In genomic region chr5:6686916-6687409, GRCh38 we compare ENCODE assay signal across 8 cellular contexts. TPM values are rescaled to one million over a fixed set of nuclear protein-coding genes. Genes with fewer than 3 reads are reported as not detected.
DNase-seq lines count a peak whose midpoint lies in the region; ATAC-seq, FAIRE-seq and TF ChIP-seq lines count a peak whose summit lies in the region.

No MANE protein-coding gene starts in this region.

- H3K56ac ChIP-seq in IMR-90 (ENCODE audit: extremely low read depth, insufficient read depth, low read length) (no peak overlapping the region), H1 (replicated peaks; ENCODE audit: insufficient read length, low read depth, low read length) (no peak overlapping the region)

- in situ Hi-C loops in IMR-90 (cut with MboI; ENCODE audit: low sequenced_read_pairs) = no loop called here

- FAIRE-seq in H1 (lab: Jason Lieb, UNC) = peak; percentile 36

- H2BK5ac ChIP-seq in IMR-90 (ENCODE audit: low read depth, low read length, poor library complexity, severe bottlenecking) = no peak overlapping the region
- no peak overlapping the region for H2BK5ac ChIP-seq in H1 (ENCODE audit: low read depth, low read length)

- H2AK9ac ChIP-seq in IMR-90 (replicated peaks; ENCODE audit: low read depth, low read length, poor library complexity) = no peak overlapping the region

- peaks cover 5% of the 10 kb centered on the region for H3K23me2 ChIP-seq in H1 (ENCODE audit: low read depth, low read length)

- H4K20me1 ChIP-seq in IMR-90 (ENCODE audit: insufficient read depth, low read length) = no peaks in the 10 kb centered on the region
- H4K20me1 ChIP-seq in H1 (replicated peaks in 1 of 2; ENCODE audit: control insufficient read depth in 1 of 2, insufficient read depth in 2 of 2, low read length in 2 of 2) = peaks cover 0 to 2% of the 10 kb centered on the region in 2 experiments

- H3K4me1 ChIP-seq in IMR-90 (ENCODE audit: control insufficient read depth, insufficient read depth, low read length) (no peaks in the 10 kb centered on the region), H1 (replicated peaks in 1 of 4; ENCODE audit: control insufficient read depth in 3 of 4, insufficient read depth in 4 of 4, low read length in 3 of 4) (no peaks in the 10 kb centered on the region), lung (ENCODE audit: control insufficient read depth in 2 of 2, insufficient read depth in 2 of 2, low read length in 2 of 2) (no peaks in the 10 kb centered on the region)

- H2BK20ac ChIP-seq in IMR-90 (ENCODE audit: low read depth, low read length) = no peak overlapping the region
- no peak overlapping the region for H2BK20ac ChIP-seq in H1 (ENCODE audit: low read length)

- no peak overlapping the region for H3K14ac ChIP-seq in IMR-90 (replicated peaks; ENCODE audit: low read depth, low read length)
- H3K14ac ChIP-seq in H1 (ENCODE audit: insufficient read length) = no peak overlapping the region

- CTCF ChIA-PET in IMR-90 (lab: Yijun Ruan, JAX) = interaction anchor here (0.6 kb wide), 1 partner anchor 28 kb away, joined by 3 read pairs; no protein-coding TSS in a partner anchor
- CTCF ChIA-PET in H1 (lab: Charles Lee; ENCODE audit: partially characterized antibody) = interaction anchor here (0.9 to 1.4 kb wide), 3 partner anchors 54 to 100 kb away, joined by 3 read pairs; partner anchors contain the start of gene NSUN2

- H3K79me1 ChIP-seq in IMR-90 (ENCODE audit: low read depth in 1 of 2, low read length in 2 of 2) = no peaks in the 10 kb centered on the region
- no peaks in the 10 kb centered on the region; the same call in 1 of the 2 replicates for H3K79me1 ChIP-seq in H1 (ENCODE audit: low read depth, low read length)

- peaks cover 3% of the 10 kb centered on the region; the same call in 1 of the 2 replicates for H3K9me1 ChIP-seq in IMR-90 (ENCODE audit: insufficient read depth, low read length)

- no peak overlapping the region for H3K18ac ChIP-seq in IMR-90 (ENCODE audit: low read depth, low read length)
- H3K18ac ChIP-seq in H1 (ENCODE audit: extremely low read depth, low read length) = no peak overlapping the region

- TF ChIP-seq CTCF in IMR-90 (conservative IDR thresholded peaks at IDR 0.05; ENCODE audit: low read depth, low read length) (no peak), H1 (IDR thresholded peaks at IDR 0.05; ENCODE audit: control extremely low read depth in 1 of 3, insufficient read depth in 1 of 3, low read depth in 1 of 3, low read length in 3 of 3) (no peak), lung (IDR thresholded peaks at IDR 0.05; ENCODE audit: control extremely low read depth, extremely low read depth) (no peak)

- no peak overlapping the region for H4K5ac ChIP-seq in IMR-90 (ENCODE audit: low read depth, low read length)
- no peak overlapping the region for H4K5ac ChIP-seq in H1 (ENCODE audit: insufficient read length, low read depth, low read length)

- H3K9ac ChIP-seq in IMR-90 (ENCODE audit: low read depth, low read length) = no peak overlapping the region
- H3K9ac ChIP-seq in H1 (replicated peaks in 1 of 4; ENCODE audit: extremely low read depth in 1 of 4, low read depth in 3 of 4, low read length in 3 of 4) = no peak overlapping the region

- peak overlapping the region; percentile 83 for H2AFZ ChIP-seq in IMR-90 (replicated peaks; ENCODE audit: low read length, poor library complexity)
- no peak overlapping the region for H2AFZ ChIP-seq in H1 (ENCODE audit: low read length)

- H4K91ac ChIP-seq in IMR-90 (ENCODE audit: insufficient read depth, low read depth, low read length) (no peak overlapping the region), H1 (replicated peaks; ENCODE audit: insufficient read length, low read length) (no peak overlapping the region)

- H3K27me3 ChIP-seq in IMR-90 (ENCODE audit: control insufficient read depth, insufficient read depth, low read length) (peaks cover 3% of the 10 kb centered on the region; the same call in 1 of the 2 replicates), H1 (replicated peaks in 1 of 4; ENCODE audit: control insufficient read depth in 3 of 4, extremely low read depth in 1 of 4, insufficient read depth in 3 of 4, low read length in 3 of 4) (peaks cover 0 to 4% (median 2%) of the 10 kb centered on the region in 4 experiments; a peak in 4 of 7 replicates), lung (ENCODE audit: control insufficient read depth, insufficient read depth) (no peaks in the 10 kb centered on the region)

- TF ChIP-seq POLR2A in IMR-90 (IDR thresholded peaks at IDR 0.05; ENCODE audit: low read depth, low read length) = no peak
- no peak for TF ChIP-seq POLR2A in H1 (IDR thresholded peaks at IDR 0.05; ENCODE audit: control extremely low read depth in 1 of 2, low read depth in 2 of 2, low read length in 2 of 2)

- H3K4ac ChIP-seq in IMR-90 (ENCODE audit: low read depth, low read length) (no peak overlapping the region), H1 (replicated peaks; ENCODE audit: insufficient read length, low read depth, low read length) (no peak overlapping the region)

- H3K23ac ChIP-seq in IMR-90 (ENCODE audit: low read depth, low read length) (no peak overlapping the region), H1 (ENCODE audit: insufficient read length) (no peak overlapping the region)

- ATAC-seq in IMR-90 (ENCODE audit: low read depth) = peak; percentile 98
- ATAC-seq in lung (ENCODE audit: insufficient read depth, low FRiP score) = no peak
- ATAC-seq in GM19328 (IDR thresholded peaks at IDR 0.05; ENCODE audit: unreplicated experiment) = no peak
- no peak for ATAC-seq in HG02798 (IDR thresholded peaks at IDR 0.05; ENCODE audit: poor library complexity, unreplicated experiment)

- no peak for TF ChIP-seq EP300 in H1 (IDR thresholded peaks at IDR 0.05; ENCODE audit: borderline replicate concordance in 1 of 2, low read depth in 2 of 2, low read length in 2 of 2)

- intact Hi-C loops in IMR-90 (cut with micrococcal nuclease) = no loop called here

- no peak overlapping the region for H2BK12ac ChIP-seq in H1 (ENCODE audit: low read depth, low read length)

- no peaks in the 10 kb centered on the region for H3K9me3 ChIP-seq in IMR-90 (ENCODE audit: control insufficient read depth, insufficient read depth, low read length)
- H3K9me3 ChIP-seq in H1 (ENCODE audit: insufficient read depth in 2 of 2, low read depth in 1 of 2, low read length in 1 of 2) = no peaks in the 10 kb centered on the region
- H3K9me3 ChIP-seq in lung (ENCODE audit: control insufficient read depth in 2 of 2, insufficient read depth in 1 of 2, low read length in 1 of 2) = peaks cover 0 to 2% of the 10 kb centered on the region in 2 donors

- H3K4me3 ChIP-seq in IMR-90 (ENCODE audit: insufficient read depth, low read depth, low read length) (peak overlapping the region; percentile 35), H1 (ENCODE audit: extremely low read depth in 1 of 4, insufficient read depth in 2 of 4, low read depth in 3 of 4, low read length in 4 of 4) (peak overlapping the region; percentile 48 to 63 (median 60); a peak in 7 of 8 replicates), lung (no peak overlapping the region)

- H4K8ac ChIP-seq in IMR-90 (ENCODE audit: low read depth in 2 of 2, low read length in 2 of 2) (no peak overlapping the region), H1 (ENCODE audit: extremely low read depth, insufficient read depth, low read length) (no peak overlapping the region)

- no peak overlapping the region for H2BK120ac ChIP-seq in IMR-90 (ENCODE audit: low read depth, low read length)
- H2BK120ac ChIP-seq in H1 (replicated peaks; ENCODE audit: low read depth, low read length) = no peak overlapping the region

- DNase-seq in A172 (ENCODE audit: low spot score) (peak; percentile 19), IMR-90 (peak; percentile 60), H1 (ENCODE audit: low read depth in 1 of 2, low spot score in 2 of 2) (no peak), lung (ENCODE audit: low spot score) (peak; percentile 22), inferior parietal cortex (ENCODE audit: extremely low spot score) (no peak), DMS79 (lab: John Stamatoyannopoulos, UW) (no peak)

- H3K79me2 ChIP-seq in H1 (ENCODE audit: control insufficient read depth in 1 of 2, insufficient read depth in 2 of 2, low read length in 2 of 2) = no peaks in the 10 kb centered on the region

- TF ChIP-seq RAD21 in IMR-90 (IDR thresholded peaks at IDR 0.05; ENCODE audit: low read length) = no peak
- TF ChIP-seq RAD21 in H1 (IDR thresholded peaks at IDR 0.05 in 1 of 2, conservative IDR thresholded peaks at IDR 0.05 in 1 of 2; ENCODE audit: low read depth in 2 of 2, low read length in 2 of 2) = no peak

- POLR2A ChIA-PET in IMR-90 (lab: Charles Lee; ENCODE audit: unreplicated experiment) (interaction anchor here (0.6 kb wide), 1 partner anchor 169 kb away, joined by 4 read pairs; no protein-coding TSS in a partner anchor), H1 (lab: Charles Lee; ENCODE audit: partially characterized antibody) (interaction anchor here (0.7 to 2.4 kb wide), 4 partner anchors 14 to 54 kb away, joined by 3 to 10 read pairs (median 6); partner anchors contain the start of genes NSUN2, SRD5A1 and TENT4A)

- H3K27ac ChIP-seq in IMR-90 (ENCODE audit: insufficient read depth, low read length) (no peak overlapping the region), H1 (ENCODE audit: low read depth, low read length) (no peak overlapping the region), lung (ENCODE audit: low read depth in 1 of 2, low read length in 1 of 2) (no peak overlapping the region)

- dilution Hi-C loops in IMR-90 (cut with HindIII; ENCODE audit: low sequenced_read_pairs, unreplicated experiment) = no loop called here

- H2BK15ac ChIP-seq in IMR-90 (ENCODE audit: low read depth, low read length) = no peak overlapping the region
- H2BK15ac ChIP-seq in H1 (ENCODE audit: low read length) = no peak overlapping the region

- no TSS peak for BruUV-seq in IMR-90 (replicated peaks; lab: Mats Ljungman, UMichigan)

- no peaks in the 10 kb centered on the region for H3K36me3 ChIP-seq in IMR-90 (ENCODE audit: control insufficient read depth, insufficient read depth, low read length)
- no peaks in the 10 kb centered on the region for H3K36me3 ChIP-seq in H1 (ENCODE audit: control insufficient read depth in 2 of 4, insufficient read depth in 4 of 4, low read length in 3 of 4)
- no peaks in the 10 kb centered on the region for H3K36me3 ChIP-seq in lung (ENCODE audit: control insufficient read depth in 2 of 2, insufficient read depth in 2 of 2, low read length in 2 of 2)

- H3K4me2 ChIP-seq in IMR-90 (ENCODE audit: low read depth, low read length) (peak overlapping the region; percentile 75), H1 (ENCODE audit: insufficient read depth in 1 of 2, low read depth in 2 of 2, low read length in 2 of 2) (peak overlapping the region; percentile 63 to 71)

- 6% methylated on average over 3 of the region's 22 CpGs; no CpG with 5 or more reads in 1 of the 2 experiments for WGBS in IMR-90 (ENCODE audit: extremely low coverage in 2 of 2, insufficient read length in 1 of 2), 2 experiments
- WGBS in H1 (ENCODE audit: extremely low coverage in 1 of 2, insufficient coverage in 1 of 2, insufficient read length in 1 of 2, insufficient replicate concordance in 2 of 2, low coverage in 1 of 2, low lambda C conversion rate in 2 of 2, missing lambda C conversion rate in 1 of 2), 2 experiments = 12% methylated on average over 22 of the region's 22 CpGs; no CpG with 5 or more reads in 1 of the 2 experiments
- WGBS in lung, 2 donors = 2 to 4% methylated on average over 22 of the region's 22 CpGs

- no peak overlapping the region for H2AK5ac ChIP-seq in IMR-90 (ENCODE audit: low read depth, low read length)
- H2AK5ac ChIP-seq in H1 (ENCODE audit: low read depth, low read length) = no peak overlapping the region

RNA-seq across cellular contexts. Expression of gene TENT4A, which starts 26.3 kb away (rescaled TPM):
- total RNA-seq in A172 (2014; rRNA removed; shearing (Covaris generic)) = 7.6 and 7.8 TPM in 2 replicates
- total RNA-seq in IMR-90 (2012; rRNA removed) (5.9 and 8.6 TPM in 2 replicates), lung (10 to 100 TPM; 24.3 to 46.9 TPM)
- polyA plus RNA-seq in IMR-90 (2012; rRNA removed) (17.2 and 19.8 TPM in 2 replicates), H1 (2011; rRNA removed) (8.9 and 11.6 TPM in 2 replicates), lung (10 to 100 TPM in 1 of 2 donors, 1 to 10 TPM in 1; 9.4 to 10.4 TPM)
- polyA plus RNA-seq in IMR-90 (2012; cell fraction: cytosol; rRNA removed) = 5.2 and 10.0 TPM in 2 replicates
- polyA plus RNA-seq in IMR-90 (2012; cell fraction: nucleus; rRNA removed; ENCODE audit: low replicate concordance) = 74.3 and 80.4 TPM in 2 replicates
- 22.4 and 25.1 TPM in 2 replicates for total RNA-seq in H1 (2021; fragmentation: NEBNext Ultra II Directional; extraction: Animal tissue kit (Norgen Biotek cat#: 25700))
- 6.3 TPM for polyA plus RNA-seq in H1 (2011; cell fraction: cytosol; rRNA removed)
- polyA plus RNA-seq in H1 (2011; cell fraction: nucleus; rRNA removed) = 46.4 TPM
- polyA plus RNA-seq in H1 (2012, experiment 1 of 2) = 17.5 to 20.5 TPM (median 19.2 TPM) in 4 replicates
- 4.8 TPM for polyA plus RNA-seq in H1 (2012, experiment 2 of 2)
- polyA plus RNA-seq in H1 (2013, experiment 1 of 2) = 21.0 TPM
- polyA plus RNA-seq in H1 (2013, experiment 2 of 2) = 20.5 TPM
- polyA minus RNA-seq in H1 (2011; rRNA and poly(A)+ RNA removed) = 12.4 and 14.3 TPM in 2 replicates
- polyA minus RNA-seq in H1 (2011; cell fraction: cytosol; rRNA and poly(A)+ RNA removed) = 13.4 TPM
- polyA minus RNA-seq in H1 (2011; cell fraction: nucleus; rRNA and poly(A)+ RNA removed) = 30.2 TPM

RNA-seq across cellular contexts. Expression of gene SRD5A1, which starts 53.7 kb away (rescaled TPM):
- total RNA-seq in A172 (2014; rRNA removed; shearing (Covaris generic)) = 51.3 and 62.8 TPM in 2 replicates
- total RNA-seq in IMR-90 (2012; rRNA removed) (6.3 and 9.7 TPM in 2 replicates), lung (10 to 100 TPM in 1 of 2 donors, 1 to 10 TPM in 1; 5.5 to 14.4 TPM)
- polyA plus RNA-seq in IMR-90 (2012; rRNA removed) (18.2 and 20.5 TPM in 2 replicates), H1 (2011; rRNA removed) (34.7 and 63.2 TPM in 2 replicates), lung (1 to 10 TPM; 2.6 to 9.2 TPM)
- 25.2 and 41.7 TPM in 2 replicates for polyA plus RNA-seq in IMR-90 (2012; cell fraction: cytosol; rRNA removed)
- 15.7 and 46.6 TPM in 2 replicates for polyA plus RNA-seq in IMR-90 (2012; cell fraction: nucleus; rRNA removed; ENCODE audit: low replicate concordance)
- total RNA-seq in H1 (2021; fragmentation: NEBNext Ultra II Directional; extraction: Animal tissue kit (Norgen Biotek cat#: 25700)) = 36.7 and 42.4 TPM in 2 replicates
- polyA plus RNA-seq in H1 (2011; cell fraction: cytosol; rRNA removed) = 36.1 TPM
- polyA plus RNA-seq in H1 (2011; cell fraction: nucleus; rRNA removed) = 38.1 TPM
- 11.4 to 25.4 TPM (median 20.5 TPM) in 4 replicates for polyA plus RNA-seq in H1 (2012, experiment 1 of 2)
- polyA plus RNA-seq in H1 (2012, experiment 2 of 2) = 14.8 TPM
- polyA plus RNA-seq in H1 (2013, experiment 1 of 2) = 13.8 TPM
- polyA plus RNA-seq in H1 (2013, experiment 2 of 2) = 13.4 TPM
- 16.2 and 25.7 TPM in 2 replicates for polyA minus RNA-seq in H1 (2011; rRNA and poly(A)+ RNA removed)
- polyA minus RNA-seq in H1 (2011; cell fraction: cytosol; rRNA and poly(A)+ RNA removed) = 34.1 TPM
- polyA minus RNA-seq in H1 (2011; cell fraction: nucleus; rRNA and poly(A)+ RNA removed) = 17.4 TPM

RNA-seq across cellular contexts. Expression of gene NSUN2, which starts 54.1 kb away (rescaled TPM):
- total RNA-seq in A172 (2014; rRNA removed; shearing (Covaris generic)) = 78.1 and 95.3 TPM in 2 replicates
- total RNA-seq in IMR-90 (2012; rRNA removed) (51.1 and 55.5 TPM in 2 replicates), lung (10 to 100 TPM; 43.8 to 52.7 TPM)
- polyA plus RNA-seq in IMR-90 (2012; rRNA removed) (55.6 and 61.1 TPM in 2 replicates), H1 (2011; rRNA removed) (43.2 and 47.3 TPM in 2 replicates), lung (10 to 100 TPM; 36.6 to 44.3 TPM)
- 30.9 and 34.8 TPM in 2 replicates for polyA plus RNA-seq in IMR-90 (2012; cell fraction: cytosol; rRNA removed)
- polyA plus RNA-seq in IMR-90 (2012; cell fraction: nucleus; rRNA removed; ENCODE audit: low replicate concordance) = 63.5 and 104 TPM in 2 replicates
- 94.7 and 96.5 TPM in 2 replicates for total RNA-seq in H1 (2021; fragmentation: NEBNext Ultra II Directional; extraction: Animal tissue kit (Norgen Biotek cat#: 25700))
- 70.0 TPM for polyA plus RNA-seq in H1 (2011; cell fraction: cytosol; rRNA removed)
- polyA plus RNA-seq in H1 (2011; cell fraction: nucleus; rRNA removed) = 71.3 TPM
- polyA plus RNA-seq in H1 (2012, experiment 1 of 2) = 67.4 to 93.5 TPM (median 80.4 TPM) in 4 replicates
- 8.8 TPM for polyA plus RNA-seq in H1 (2012, experiment 2 of 2)
- 50.2 TPM for polyA plus RNA-seq in H1 (2013, experiment 1 of 2)
- 50.1 TPM for polyA plus RNA-seq in H1 (2013, experiment 2 of 2)
- polyA minus RNA-seq in H1 (2011; rRNA and poly(A)+ RNA removed) = 57.6 and 58.2 TPM in 2 replicates
- polyA minus RNA-seq in H1 (2011; cell fraction: cytosol; rRNA and poly(A)+ RNA removed) = 47.3 TPM
- 63.4 TPM for polyA minus RNA-seq in H1 (2011; cell fraction: nucleus; rRNA and poly(A)+ RNA removed)

Comparison
In these comparisons a context has a peak if more than half of its experiments do, and no peak if none do; other contexts are left out.
1. DNase-seq: peak in A172 (single experiment), IMR-90 (single experiment) and lung (single experiment); none in H1 (0 of 2), inferior parietal cortex (single experiment) and DMS79 (single experiment).